7 cellular contexts compared by ENCODE assay signal in the genomic region with DNA sequence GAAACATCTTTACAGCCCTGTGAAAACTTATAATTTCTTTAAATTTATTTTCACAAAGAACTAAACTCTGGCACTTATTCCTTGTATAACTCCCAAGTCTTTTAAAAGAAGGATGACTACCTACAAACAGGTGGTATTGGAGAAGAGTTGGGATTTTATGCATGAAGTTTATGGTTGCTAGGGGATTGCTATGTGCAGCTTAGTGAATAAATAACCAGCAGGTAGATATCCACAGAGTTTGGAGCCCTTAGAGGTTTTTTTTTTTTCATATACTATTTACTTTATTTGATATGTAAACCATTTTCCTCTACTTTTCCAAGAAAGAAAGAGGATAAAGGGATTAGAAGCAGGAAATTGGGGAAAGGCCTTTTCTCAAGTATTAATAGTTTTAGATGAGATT.
"Had no signal": no experiment of that assay in that cellular context is flagged by ENCODE, and none has a peak within 500 bp of the region (broad histone marks: within the 10 kb centered on the region; RNA-seq: fewer than 3 reads in every experiment).

No MANE protein-coding gene starts in this region.

- H3K27ac ChIP-seq: HL-60 had no signal

- H3K4me3 ChIP-seq: K562 had no signal

- DNase-seq: IMR-90, KBM-7, KG1 had no signal

- ATAC-seq: HepG2, K562 had no signal

- FAIRE-seq: HepG2, HTR-8/SVneo, K562 had no signal
